8 cellular contexts compared by ENCODE assay signal in genomic region chr7:4753610-4754432, GRCh38. TPM values are rescaled to one million over a fixed set of nuclear protein-coding genes. Genes with fewer than 3 reads are reported as not detected.
DNase-seq lines count a peak whose midpoint lies in the region; ATAC-seq and TF ChIP-seq lines count a peak whose summit lies in the region.

No MANE protein-coding gene starts in this region.

- H3K4me1 Mint-ChIP-seq in activated CD8-positive, alpha-beta memory T cell treated with anti-CD3 and anti-CD28 coated beads, Interleukin-2, amount 10 ng/mL, durations not matched to agents 7 days and 5 days = peaks cover 14% of the 10 kb centered on the region
- H3K4me1 Mint-ChIP-seq in endodermal cell = no peaks in the 10 kb centered on the region

- H3K9ac ChIP-seq in endodermal cell (ENCODE audit: extremely low read depth, low read length, poor library complexity, severe bottlenecking) = no peak overlapping the region
- no peak overlapping the region for H3K9ac ChIP-seq in muscle layer of colon (ENCODE audit: low read length)

- ATAC-seq in GM18870 (IDR thresholded peaks at IDR 0.05; ENCODE audit: unreplicated experiment) (peak; percentile 63), HG03097 (IDR thresholded peaks at IDR 0.05; ENCODE audit: low FRiP score, unreplicated experiment) (peak; percentile 51)
- ATAC-seq in activated CD8-positive, alpha-beta memory T cell treated with anti-CD3 and anti-CD28 coated beads, Interleukin-2, amount 10 ng/mL, durations not matched to agents 7 days and 5 days = peak; percentile 96

- CTCF ChIA-PET in activated CD8-positive, alpha-beta memory T cell treated with anti-CD3 and anti-CD28 coated beads, Interleukin-2, amount 10 ng/mL, durations not matched to agents 7 days and 5 days (lab: Charles Lee) = interaction anchor here (0.9 to 2.4 kb wide), 7 partner anchors 9 to 144 kb away, joined by 3 to 14 read pairs (median 5); partner anchors contain the start of gene AP5Z1

- no peak overlapping the region for H3K4me3 ChIP-seq in AG09309 (ENCODE audit: control insufficient read depth, low read depth, low read length)
- H3K4me3 ChIP-seq in endodermal cell (ENCODE audit: low read length) = no peak overlapping the region
- no peak overlapping the region for H3K4me3 ChIP-seq in muscle layer of colon (ENCODE audit: low read depth in 1 of 2, low read length in 2 of 2)

- 61 to 92% methylated on average over 15 to 30 of the region's 30 CpGs for WGBS in endodermal cell (ENCODE audit: insufficient coverage in 1 of 2, insufficient read length in 1 of 2), 2 experiments

- H3K27me3 Mint-ChIP-seq in activated CD8-positive, alpha-beta memory T cell treated with anti-CD3 and anti-CD28 coated beads, Interleukin-2, amount 10 ng/mL, durations not matched to agents 7 days and 5 days = no peaks in the 10 kb centered on the region
- no peaks in the 10 kb centered on the region for H3K27me3 Mint-ChIP-seq in endodermal cell (ENCODE audit: insufficient read depth)

- H3K27ac ChIP-seq in endodermal cell (ENCODE audit: low read depth, low read length) (no peak overlapping the region), muscle layer of colon (ENCODE audit: low read depth, low read length) (peak overlapping the region; percentile 36)

- H3K27ac Mint-ChIP-seq in activated CD8-positive, alpha-beta memory T cell treated with anti-CD3 and anti-CD28 coated beads, Interleukin-2, amount 10 ng/mL, durations not matched to agents 7 days and 5 days = no peak overlapping the region
- no peak overlapping the region for H3K27ac Mint-ChIP-seq in endodermal cell

- no peaks in the 10 kb centered on the region for H3K4me1 ChIP-seq in endodermal cell (ENCODE audit: control insufficient read depth, insufficient read depth, low read length)
- H3K4me1 ChIP-seq in muscle layer of colon (ENCODE audit: insufficient read depth, low read length) = peaks cover 14% of the 10 kb centered on the region

- H3K9me3 Mint-ChIP-seq in activated CD8-positive, alpha-beta memory T cell treated with anti-CD3 and anti-CD28 coated beads, Interleukin-2, amount 10 ng/mL, durations not matched to agents 7 days and 5 days (ENCODE audit: low read depth) = no peaks in the 10 kb centered on the region
- H3K9me3 Mint-ChIP-seq in endodermal cell = no peaks in the 10 kb centered on the region

- H3K9me3 ChIP-seq in endodermal cell (ENCODE audit: control insufficient read depth, low read length) (no peaks in the 10 kb centered on the region), muscle layer of colon (ENCODE audit: low read length) (no peaks in the 10 kb centered on the region)

- peaks cover 8% of the 10 kb centered on the region for H3K36me3 Mint-ChIP-seq in activated CD8-positive, alpha-beta memory T cell treated with anti-CD3 and anti-CD28 coated beads, Interleukin-2, amount 10 ng/mL, durations not matched to agents 7 days and 5 days
- H3K36me3 Mint-ChIP-seq in endodermal cell (ENCODE audit: low read depth) = peaks cover 33% of the 10 kb centered on the region

- H3K4me3 Mint-ChIP-seq in activated CD8-positive, alpha-beta memory T cell treated with anti-CD3 and anti-CD28 coated beads, Interleukin-2, amount 10 ng/mL, durations not matched to agents 7 days and 5 days = no peak overlapping the region
- H3K4me3 Mint-ChIP-seq in endodermal cell = no peak overlapping the region

- TF ChIP-seq CTCF in AG09309 (IDR thresholded peaks at IDR 0.05; ENCODE audit: control insufficient read depth, insufficient read depth, low read depth, low read length, missing control alignments) (peak; percentile 93), endodermal cell (conservative IDR thresholded peaks at IDR 0.05) (peak; percentile 96)

- DNase-seq in AG09309 (ENCODE audit: low read depth) (no peak), NCI-H69 (lab: John Stamatoyannopoulos, UW) (peak; percentile 81), endodermal cell (peak; percentile 96)
- peak; percentile 87 for DNase-seq in activated CD8-positive, alpha-beta memory T cell treated with anti-CD3 and anti-CD28 coated beads, Interleukin-2, amount 10 ng/mL, durations not matched to agents 7 days and 5 days
- peak; percentile 74 for DNase-seq in stimulated activated CD8-positive, alpha-beta memory T cell treated with anti-CD3 and anti-CD28 coated beads, Interleukin-7, amount 100 ng/mL, for 24 hours (ENCODE audit: low read depth)

- H3K27me3 ChIP-seq in endodermal cell (ENCODE audit: control insufficient read depth, insufficient read depth, low read length, poor library complexity, severe bottlenecking) = no peaks in the 10 kb centered on the region
- H3K27me3 ChIP-seq in muscle layer of colon (ENCODE audit: control insufficient read depth in 1 of 2, insufficient read depth in 2 of 2, low read length in 2 of 2) = no peaks in the 10 kb centered on the region

- H3K36me3 ChIP-seq in endodermal cell (ENCODE audit: control insufficient read depth, insufficient read depth, low read length) (peaks cover 55% of the 10 kb centered on the region), muscle layer of colon (ENCODE audit: insufficient read depth, low read length) (peaks cover 57% of the 10 kb centered on the region)

RNA-seq across cellular contexts. Expression of gene AP5Z1, which starts 21.6 kb away (rescaled TPM):
- 10 to 100 TPM; 51.2 to 57.5 TPM for total RNA-seq in activated CD8-positive, alpha-beta memory T cell treated with anti-CD3 and anti-CD28 coated beads, Interleukin-2, amount 10 ng/mL, durations not matched to agents 7 days and 5 days
- total RNA-seq in endodermal cell = 10 to 100 TPM; 31.0 to 34.7 TPM
- 13.7 TPM for polyA plus RNA-seq in endodermal cell (2013, experiment 1 of 2)
- polyA plus RNA-seq in endodermal cell (2013, experiment 2 of 2) = 13.7 TPM
